Comparison of ENCODE assay signal across 1 cellular context in the genomic region with DNA sequence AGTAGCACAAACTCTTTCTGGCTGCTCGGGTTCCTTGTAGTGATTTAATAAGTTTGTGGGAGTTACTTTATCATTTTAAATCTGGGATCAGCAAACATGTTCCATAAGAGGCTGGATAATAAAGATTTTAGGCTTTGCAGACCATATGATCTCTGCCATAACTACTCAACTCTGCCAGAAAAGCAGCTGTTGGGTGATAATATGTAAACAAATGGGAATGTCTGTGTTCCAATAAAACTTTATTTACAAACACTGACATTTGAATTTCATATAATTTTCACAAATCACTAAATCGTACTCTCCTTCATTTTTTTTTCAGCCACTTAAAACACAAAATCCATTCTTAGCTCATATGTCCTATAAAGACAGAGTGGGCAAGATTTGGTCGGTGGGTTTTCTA.
TF ChIP-seq lines count a peak whose summit lies in the region.

No MANE protein-coding gene starts in this region.

TF ChIP-seq in K562, 482 proteins besides CTCF, POLR2A, EP300 and RAD21:
- TF ChIP-seq NR4A1 (CRISPR knock-in tag; IDR thresholded peaks at IDR 0.05) (no peak), NR4A1 (tag; IDR thresholded peaks at IDR 0.05) (no peak)
- TF ChIP-seq, protein P1, sequence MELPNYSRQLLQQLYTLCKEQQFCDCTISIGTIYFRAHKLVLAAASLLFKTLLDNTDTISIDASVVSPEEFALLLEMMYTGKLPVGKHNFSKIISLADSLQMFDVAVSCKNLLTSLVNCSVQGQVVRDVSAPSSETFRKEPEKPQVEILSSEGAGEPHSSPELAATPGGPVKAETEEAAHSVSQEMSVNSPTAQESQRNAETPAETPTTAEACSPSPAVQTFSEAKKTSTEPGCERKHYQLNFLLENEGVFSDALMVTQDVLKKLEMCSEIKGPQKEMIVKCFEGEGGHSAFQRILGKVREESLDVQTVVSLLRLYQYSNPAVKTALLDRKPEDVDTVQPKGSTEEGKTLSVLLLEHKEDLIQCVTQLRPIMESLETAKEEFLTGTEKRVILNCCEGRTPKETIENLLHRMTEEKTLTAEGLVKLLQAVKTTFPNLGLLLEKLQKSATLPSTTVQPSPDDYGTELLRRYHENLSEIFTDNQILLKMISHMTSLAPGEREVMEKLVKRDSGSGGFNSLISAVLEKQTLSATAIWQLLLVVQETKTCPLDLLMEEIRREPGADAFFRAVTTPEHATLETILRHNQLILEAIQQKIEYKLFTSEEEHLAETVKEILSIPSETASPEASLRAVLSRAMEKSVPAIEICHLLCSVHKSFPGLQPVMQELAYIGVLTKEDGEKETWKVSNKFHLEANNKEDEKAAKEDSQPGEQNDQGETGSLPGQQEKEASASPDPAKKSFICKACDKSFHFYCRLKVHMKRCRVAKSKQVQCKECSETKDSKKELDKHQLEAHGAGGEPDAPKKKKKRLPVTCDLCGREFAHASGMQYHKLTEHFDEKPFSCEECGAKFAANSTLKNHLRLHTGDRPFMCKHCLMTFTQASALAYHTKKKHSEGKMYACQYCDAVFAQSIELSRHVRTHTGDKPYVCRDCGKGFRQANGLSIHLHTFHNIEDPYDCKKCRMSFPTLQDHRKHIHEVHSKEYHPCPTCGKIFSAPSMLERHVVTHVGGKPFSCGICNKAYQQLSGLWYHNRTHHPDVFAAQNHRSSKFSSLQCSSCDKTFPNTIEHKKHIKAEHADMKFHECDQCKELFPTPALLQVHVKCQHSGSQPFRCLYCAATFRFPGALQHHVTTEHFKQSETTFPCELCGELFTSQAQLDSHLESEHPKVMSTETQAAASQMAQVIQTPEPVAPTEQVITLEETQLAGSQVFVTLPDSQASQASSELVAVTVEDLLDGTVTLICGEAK (IDR thresholded peaks at IDR 0.05) = peak; percentile 88
- TF ChIP-seq, protein P1 (CRISPR knock-in tag; IDR thresholded peaks at IDR 0.05) = 0 out of 2 replicates have a peak, but pooled peaks have one; percentile 35
